ENCODE assay signal across 26 cellular contexts in the genomic region with DNA sequence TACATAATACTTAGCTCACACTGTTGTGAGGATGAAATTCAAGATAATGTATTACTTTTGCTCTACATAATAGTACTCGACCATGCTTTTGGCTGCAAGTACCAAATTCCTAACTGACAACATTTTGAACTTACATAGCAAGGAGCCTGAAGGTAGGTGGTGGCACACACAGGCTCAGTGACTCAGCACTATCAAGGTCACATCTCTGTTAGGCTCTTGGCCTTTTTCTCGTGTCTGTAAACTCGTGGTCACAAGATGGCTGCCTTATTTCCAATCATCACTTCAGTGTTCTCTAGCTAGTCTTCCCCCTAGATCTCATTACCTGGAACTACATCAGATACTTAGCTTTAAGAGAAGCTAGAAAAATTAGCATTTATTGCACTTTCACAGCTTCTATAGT.
"Had no signal": no experiment of that assay in that cellular context is flagged by ENCODE, and none has a peak within 500 bp of the region (broad histone marks: within the 10 kb centered on the region; RNA-seq: fewer than 3 reads in every experiment).

No MANE protein-coding gene starts in this region.

- FAIRE-seq: bronchial epithelial cell had no signal

- H3K4me3 ChIP-seq: SJSA1 had no signal

- H3K4me1 ChIP-seq: SJSA1 had no signal

- H3K4me2 ChIP-seq: KMS-11 had no signal

- H3K27me3 Mint-ChIP-seq: activated CD4-positive, alpha-beta T cell treated with anti-CD3 and anti-CD28 coated beads, Interleukin-2, amount 10 ng/mL, durations not matched to agents 24 days and 14 days; activated CD8-positive, alpha-beta memory T cell treated with anti-CD3 and anti-CD28 coated beads, Interleukin-2, amount 10 ng/mL, durations not matched to agents 7 days and 5 days; activated naive CD4-positive, alpha-beta T cell treated with anti-CD3 and anti-CD28 coated beads, Interleukin-2, amount 50 U/mL, for 24 hours; activated T-cell treated with anti-CD3 and anti-CD28 coated beads, Interleukin-2, amount 50 U/mL, for 24 hours had no signal

- H3K9me3 Mint-ChIP-seq: activated CD4-positive, alpha-beta T cell treated with anti-CD3 and anti-CD28 coated beads, Interleukin-2, amount 10 ng/mL, durations not matched to agents 24 days and 14 days; activated naive CD4-positive, alpha-beta T cell treated with anti-CD3 and anti-CD28 coated beads, Interleukin-2, amount 50 U/mL, for 24 hours; activated T-helper 1 cell treated with anti-CD3 and anti-CD28 coated beads, Interleukin-12 subunit alpha, Interleukin-12 subunit beta, Interleukin-2, Interleukin-4 antibody, amounts not matched to agents 30 ng/mL and 10 ng/mL and 1 ng/mL, durations not matched to agents 14 hours and 24 hours and 36 hours; T-helper 1 cell treated with Interleukin-12 subunit alpha and Interleukin-12 subunit beta and Interleukin-4 antibody, amounts not matched to agents 30 μg/mL and 1 μg/mL, for 36 hours had no signal

- H3K27ac Mint-ChIP-seq: activated CD4-positive, alpha-beta T cell treated with anti-CD3 and anti-CD28 coated beads, Interleukin-2, amount 10 ng/mL, durations not matched to agents 24 days and 14 days; activated CD8-positive, alpha-beta memory T cell treated with anti-CD3 and anti-CD28 coated beads, Interleukin-2, amount 10 ng/mL, durations not matched to agents 7 days and 5 days; activated naive CD4-positive, alpha-beta T cell treated with anti-CD3 and anti-CD28 coated beads, Interleukin-2, amount 50 U/mL, for 24 hours; activated T-cell treated with anti-CD3 and anti-CD28 coated beads, Interleukin-2, amount 50 U/mL, for 24 hours; activated T-helper 1 cell treated with anti-CD3 and anti-CD28 coated beads, Interleukin-12 subunit alpha, Interleukin-12 subunit beta, Interleukin-2, Interleukin-4 antibody, amounts not matched to agents 30 ng/mL and 10 ng/mL and 1 ng/mL, durations not matched to agents 14 hours and 24 hours and 36 hours; T-helper 1 cell treated with Interleukin-12 subunit alpha and Interleukin-12 subunit beta and Interleukin-4 antibody, amounts not matched to agents 30 μg/mL and 1 μg/mL, for 36 hours; WTC11 had no signal

- H3K9ac ChIP-seq: KMS-11 had no signal

- H3K4me1 Mint-ChIP-seq: activated CD4-positive, alpha-beta T cell treated with anti-CD3 and anti-CD28 coated beads, Interleukin-2, amount 10 ng/mL, durations not matched to agents 24 days and 14 days; activated CD8-positive, alpha-beta memory T cell treated with anti-CD3 and anti-CD28 coated beads, Interleukin-2, amount 10 ng/mL, durations not matched to agents 7 days and 5 days; activated naive CD4-positive, alpha-beta T cell treated with anti-CD3 and anti-CD28 coated beads, Interleukin-2, amount 50 U/mL, for 24 hours; WTC11 had no signal

- DNase-seq: activated CD4-positive, alpha-beta T cell treated with anti-CD3 and anti-CD28 coated beads for 1 hour; activated CD4-positive, alpha-beta T cell treated with anti-CD3 and anti-CD28 coated beads, Interleukin-2, amount 10 ng/mL, durations not matched to agents 24 days and 14 days; activated CD4-positive, alpha-beta T cell treated with anti-CD3 and anti-CD28 coated beads, Interleukin-2, amount 50 U/mL, for 48 hours; activated CD8-positive, alpha-beta memory T cell treated with anti-CD3 and anti-CD28 coated beads, Interleukin-2, amount 10 ng/mL, durations not matched to agents 7 days and 5 days; activated effector memory CD4-positive, alpha-beta T cell treated with Interleukin-2 at 50 U/mL for 16 hours; activated naive CD4-positive, alpha-beta T cell; activated T-cell treated with anti-CD3 and anti-CD28 coated beads, Interleukin-2, amount 50 U/mL, for 24 hours; aorta; central memory CD4-positive, alpha-beta T cell; MM.1S; NCI-H1105 treated with DMSO at 0.1 percent for 48 hours; NCI-H1436 treated with DMSO at 0.1 percent for 48 hours; NCI-H187; NCI-H2081; NCI-H446; NCI-H524; Right ventricle myocardium superior; SW 1271 had no signal

- H3K36me3 Mint-ChIP-seq: activated CD8-positive, alpha-beta memory T cell treated with anti-CD3 and anti-CD28 coated beads, Interleukin-2, amount 10 ng/mL, durations not matched to agents 7 days and 5 days; activated naive CD4-positive, alpha-beta T cell treated with anti-CD3 and anti-CD28 coated beads, Interleukin-2, amount 50 U/mL, for 24 hours; WTC11 had no signal

- H3K36me3 ChIP-seq: SJSA1 had no signal

- ATAC-seq: activated CD8-positive, alpha-beta memory T cell treated with anti-CD3 and anti-CD28 coated beads, Interleukin-2, amount 10 ng/mL, durations not matched to agents 7 days and 5 days; SK-N-SH treated with all-trans-retinoic acid at 6 μM for 48 hours; WTC11 had no signal

- H3K4me3 Mint-ChIP-seq: activated CD4-positive, alpha-beta T cell treated with anti-CD3 and anti-CD28 coated beads, Interleukin-2, amount 10 ng/mL, durations not matched to agents 24 days and 14 days; activated CD8-positive, alpha-beta memory T cell treated with anti-CD3 and anti-CD28 coated beads, Interleukin-2, amount 10 ng/mL, durations not matched to agents 7 days and 5 days; activated naive CD4-positive, alpha-beta T cell treated with anti-CD3 and anti-CD28 coated beads, Interleukin-2, amount 50 U/mL, for 24 hours; activated T-cell treated with anti-CD3 and anti-CD28 coated beads, Interleukin-2, amount 50 U/mL, for 24 hours; activated T-helper 1 cell treated with anti-CD3 and anti-CD28 coated beads, Interleukin-12 subunit alpha, Interleukin-12 subunit beta, Interleukin-2, Interleukin-4 antibody, amounts not matched to agents 30 ng/mL and 10 ng/mL and 1 ng/mL, durations not matched to agents 14 hours and 24 hours and 36 hours; T-helper 1 cell treated with Interleukin-12 subunit alpha and Interleukin-12 subunit beta and Interleukin-4 antibody, amounts not matched to agents 30 μg/mL and 1 μg/mL, for 36 hours; WTC11 had no signal

- H3K27me3 ChIP-seq: SJSA1 had no signal

- H3K9me3 ChIP-seq: SJSA1 had no signal

- H3K27ac ChIP-seq: KMS-11, SJSA1 had no signal
